In genomic region chr5:9514968-9515367, GRCh38 we compare ENCODE assay signal across 22 cellular contexts. TPM values are rescaled to one million over a fixed set of nuclear protein-coding genes. Genes with fewer than 3 reads are reported as not detected.
"Had no signal": no experiment of that assay in that cellular context is flagged by ENCODE, and none has a peak within 500 bp of the region (broad histone marks: within the 10 kb centered on the region; RNA-seq: fewer than 3 reads in every experiment).

No MANE protein-coding gene starts in this region.

- H3K4me1 ChIP-seq: prostate gland, spleen, uterus had no signal

- H3K9me3 ChIP-seq: ovary, prostate gland, spleen, suprapubic skin, thoracic aorta, tibial artery, uterus had no signal

- H3K36me3 ChIP-seq: ovary, prostate gland, spleen, suprapubic skin, thoracic aorta, tibial artery, uterus had no signal

- ATAC-seq: left lobe of liver; naive thymus-derived CD4-positive, alpha-beta T cell; natural killer cell treated with Interleukin-12 subunit alpha and Interleukin-12 subunit beta and Interleukin-15 and Interleukin-18, amount 100 ng/mL, for 72 hours; sciatic nerve; stimulated activated effector memory CD8-positive, alpha-beta T cell treated with anti-CD3 and anti-CD28 coated beads, Interleukin-12 subunit alpha, Interleukin-12 subunit beta, amount 100 ng/mL, for 72 hours had no signal

- H3K4me3 ChIP-seq: lung, ovary, prostate gland, skin epidermis, spleen, suprapubic skin, thoracic aorta, tibial artery, uterus had no signal

- H3K27me3 ChIP-seq: ovary, spleen, suprapubic skin, tibial artery, uterus had no signal

- FAIRE-seq: keratinocyte had no signal

- DNase-seq: head of caudate nucleus; hippocampal formation; kidney glomerular epithelial cell; mesendoderm; naive thymus-derived CD4-positive, alpha-beta T cell; ovary; posterior cingulate gyrus; spleen; stimulated activated CD4-positive, alpha-beta T cell treated with anti-CD3 and anti-CD28 coated beads, Interleukin-4, amount 100 ng/mL, for 24 hours; stimulated activated naive CD4-positive, alpha-beta T cell; tibial artery; uterus had no signal

- H3K27ac ChIP-seq: ovary, prostate gland, skin epidermis, spleen, suprapubic skin, thoracic aorta, tibial artery, uterus had no signal

RNA-seq across cellular contexts. Expression of gene SEMA5A, which starts 30.9 kb away (rescaled TPM):
- total RNA-seq: natural killer cell treated with Interleukin-12 subunit alpha and Interleukin-12 subunit beta and Interleukin-15 and Interleukin-18, amount 100 ng/mL, for 72 hours had no signal
